Comparison of ENCODE assay signal across 8 cellular contexts in genomic region chr6:26125015-26125690, GRCh38. TPM values are rescaled to one million over a fixed set of nuclear protein-coding genes. Genes with fewer than 3 reads are reported as not detected.
DNase-seq lines count a peak whose midpoint lies in the region; ATAC-seq and TF ChIP-seq lines count a peak whose summit lies in the region.

No MANE protein-coding gene starts in this region.

- H3K27ac ChIP-seq in 22Rv1 = peak overlapping the region; percentile 100
- H3K27ac ChIP-seq in GM23248 = peak overlapping the region; percentile 92
- peak overlapping the region; percentile 94 for H3K27ac ChIP-seq in RWPE1
- H3K27ac ChIP-seq in cingulate gyrus (ENCODE audit: low read depth, low read length) = peak overlapping the region; percentile 88
- peak overlapping the region; percentile 99 for H3K27ac ChIP-seq in muscle layer of duodenum (ENCODE audit: low read length)

- H3K9me2 ChIP-seq in GM23248 (ENCODE audit: insufficient read depth) = no peaks in the 10 kb centered on the region

- peaks cover 5% of the 10 kb centered on the region; the same call in 1 of the 2 replicates for H4K20me1 ChIP-seq in GM23248 (ENCODE audit: insufficient read depth)

- CTCF ChIA-PET in RWPE1 (lab: Yijun Ruan, JAX) = interaction anchor here (0.6 to 1.0 kb wide), 3 partner anchors 17 to 54 kb away, joined by 3 to 6 read pairs (median 3); no protein-coding TSS in a partner anchor

- intact Hi-C loops in head of caudate nucleus (cut with DNase I) = loop anchor here (2.0 to 5.0 kb wide), 2 partner anchors 32 to 77 kb away; a partner anchor contains a TSS

- no peak for ATAC-seq in GM21423 (IDR thresholded peaks at IDR 0.05; ENCODE audit: unreplicated experiment)

- TF ChIP-seq CTCF in 22Rv1 (IDR thresholded peaks at IDR 0.05) (no peak), RWPE1 (conservative IDR thresholded peaks at IDR 0.05; ENCODE audit: low read depth) (no peak)

- H2AFZ ChIP-seq in GM23248 = peak overlapping the region; percentile 62

- POLR2A ChIA-PET in RWPE1 (lab: Yijun Ruan, JAX; ENCODE audit: low non-redundant PET) = interaction anchor here (0.9 to 5.1 kb wide), 6 partner anchors 33 to 91 kb away, joined by 3 to 94 read pairs (median 6); a partner anchor contains a TSS

- WGBS in GM23248 (ENCODE audit: low coverage in 1 of 2, low lambda C conversion rate in 2 of 2, missing lambda C conversion rate in 2 of 2), 2 experiments = 1 to 2% methylated on average over 14 of the region's 14 CpGs

- peaks cover 50% of the 10 kb centered on the region for H3F3A ChIP-seq in GM23248 (ENCODE audit: insufficient read depth)

- in situ Hi-C loops in GM23248 (cut with MboI) = no loop called here

- H3K9ac ChIP-seq in GM23248 = peak overlapping the region; percentile 99

- DNase-seq in GM23248 (peak; percentile 53), RWPE1 (ENCODE audit: low spot score) (no peak), iPS-NIHi7 (ENCODE audit: extremely low spot score) (no peak), head of caudate nucleus (no peak)

- H3K9me3 ChIP-seq in GM23248 (ENCODE audit: low read depth) (no peaks in the 10 kb centered on the region), muscle layer of duodenum (ENCODE audit: control insufficient read depth in 1 of 2, low read length in 2 of 2) (no peaks in the 10 kb centered on the region)

- no peaks in the 10 kb centered on the region for H3K27me3 ChIP-seq in GM23248 (replicated peaks; ENCODE audit: insufficient read depth)
- no peaks in the 10 kb centered on the region for H3K27me3 ChIP-seq in muscle layer of duodenum (ENCODE audit: low read depth, low read length)

- H3K4me3 ChIP-seq in GM23248 (peak overlapping the region; percentile 99), muscle layer of duodenum (ENCODE audit: low read depth in 1 of 2, low read length in 2 of 2) (peak overlapping the region; percentile 94 to 96)

- H3K79me2 ChIP-seq in GM23248 (ENCODE audit: insufficient read depth) = peaks cover 61% of the 10 kb centered on the region

- H3K4me1 ChIP-seq in GM23248 (ENCODE audit: insufficient read depth) (peaks cover 22% of the 10 kb centered on the region), muscle layer of duodenum (ENCODE audit: control insufficient read depth in 1 of 2, insufficient read depth in 2 of 2, low read length in 2 of 2) (peaks cover 18 to 30% of the 10 kb centered on the region in 2 donors)

- H3K4me2 ChIP-seq in GM23248 (ENCODE audit: unreplicated experiment) = peak overlapping the region; percentile 93

- peaks cover 20% of the 10 kb centered on the region for H3K36me3 ChIP-seq in GM23248 (ENCODE audit: low read depth)
- no peaks in the 10 kb centered on the region for H3K36me3 ChIP-seq in muscle layer of duodenum (ENCODE audit: control insufficient read depth in 1 of 2, insufficient read depth in 2 of 2, low read length in 2 of 2)

RNA-seq across cellular contexts. Expression of gene HFE, which starts 37.9 kb away (rescaled TPM):
- total RNA-seq in GM23248 (2014; rRNA removed; shearing (Covaris generic)) = 10.8 and 13.2 TPM in 2 replicates
- polyA plus RNA-seq in GM23248 (2016; fragmentation: Nextera tagmentation; extraction: Ambion mirVana) = 8.6 and 10.6 TPM in 2 replicates
